8 cellular contexts compared by ENCODE assay signal in genomic region chr2:177164131-177164530, GRCh38. TPM values are rescaled to one million over a fixed set of nuclear protein-coding genes. Genes with fewer than 3 reads are reported as not detected.
DNase-seq lines count a peak whose midpoint lies in the region; ATAC-seq and TF ChIP-seq lines count a peak whose summit lies in the region.
"Had no signal": no experiment of that assay in that cellular context is flagged by ENCODE, and none has a peak within 500 bp of the region (broad histone marks: within the 10 kb centered on the region; RNA-seq: fewer than 3 reads in every experiment).

No MANE protein-coding gene starts in this region.

- peak overlapping the region in 1 of 2 donors; percentile 77 for H3K9ac ChIP-seq in stomach smooth muscle (ENCODE audit: low read length in 2 of 2)

- peak overlapping the region; percentile 99 for H3K27ac ChIP-seq in Panc1 (ENCODE audit: low read length)
- no peak overlapping the region for H3K27ac ChIP-seq in stomach smooth muscle (ENCODE audit: low read length)

- peak; percentile 71 for DNase-seq in G401 (ENCODE audit: low spot score)
- no peak for DNase-seq in Panc1 (ENCODE audit: low read depth, low spot score)
- DNase-seq in fibroblast of pulmonary artery (ENCODE audit: low read depth), result no peak
- DNase-seq in activated CD4-positive, alpha-beta T cell treated with anti-CD3 and anti-CD28 coated beads, Interleukin-2, amount 10 ng/mL, durations not matched to agents 7 days and 5 days, result no peak
- DNase-seq in NCI-H1092 treated with DMSO at 0.1 percent for 48 hours (lab: John Stamatoyannopoulos, UW), result no peak

- no peaks in the 10 kb centered on the region for H3K36me3 ChIP-seq in Panc1 (ENCODE audit: control insufficient read depth, insufficient read depth, low read length)
- H3K36me3 ChIP-seq in stomach smooth muscle (ENCODE audit: control insufficient read depth in 2 of 2, insufficient read depth in 2 of 2, low read length in 2 of 2), result no peaks in the 10 kb centered on the region

- H3K27me3 Mint-ChIP-seq in activated CD4-positive, alpha-beta T cell treated with anti-CD3 and anti-CD28 coated beads, Interleukin-2, amount 10 ng/mL, durations not matched to agents 7 days and 5 days, result peaks cover 8% of the 10 kb centered on the region

- peak overlapping the region; percentile 32 to 57 for H3K4me3 ChIP-seq in Panc1 (ENCODE audit: low read depth in 2 of 2, low read length in 2 of 2)
- peak overlapping the region; percentile 30 for H3K4me3 ChIP-seq in fibroblast of pulmonary artery (replicated peaks; ENCODE audit: low read depth, low read length)
- H3K4me3 ChIP-seq in stomach smooth muscle (ENCODE audit: low read length in 2 of 2), result peak overlapping the region; percentile 60 to 70

- H3K9me3 ChIP-seq in Panc1 (ENCODE audit: control insufficient read depth, insufficient read depth, low read depth, low read length) (no peaks in the 10 kb centered on the region), stomach smooth muscle (ENCODE audit: control insufficient read depth in 2 of 2, low read length in 2 of 2) (no peaks in the 10 kb centered on the region)

- BruUV-seq in Panc1 (replicated peaks; lab: Mats Ljungman, UMichigan), result no TSS peak

- no peaks in the 10 kb centered on the region for H3K27me3 ChIP-seq in Panc1 (ENCODE audit: control insufficient read depth, insufficient read depth, low read length)
- no peaks in the 10 kb centered on the region for H3K27me3 ChIP-seq in stomach smooth muscle (ENCODE audit: control insufficient read depth in 1 of 2, insufficient read depth in 2 of 2, low read length in 2 of 2)

- H3K36me3 Mint-ChIP-seq in activated CD4-positive, alpha-beta T cell treated with anti-CD3 and anti-CD28 coated beads, Interleukin-2, amount 10 ng/mL, durations not matched to agents 7 days and 5 days (ENCODE audit: low read depth), result no peaks in the 10 kb centered on the region

- no peak overlapping the region for H3K27ac Mint-ChIP-seq in activated CD4-positive, alpha-beta T cell treated with anti-CD3 and anti-CD28 coated beads, Interleukin-2, amount 10 ng/mL, durations not matched to agents 7 days and 5 days
- H3K27ac Mint-ChIP-seq: activated CD4-positive, alpha-beta memory T cell treated with anti-CD3 and anti-CD28 coated beads, Interleukin-2, amount 10 ng/mL, durations not matched to agents 7 days and 5 days had no signal

- TF ChIP-seq CTCF in Panc1 (IDR thresholded peaks at IDR 0.05) (no peak; the same call in 1 of the 2 replicates), fibroblast of pulmonary artery (IDR thresholded peaks at IDR 0.05; ENCODE audit: low read length, missing control alignments) (no peak)

- no peaks in the 10 kb centered on the region for H3K9me3 Mint-ChIP-seq in activated CD4-positive, alpha-beta T cell treated with anti-CD3 and anti-CD28 coated beads, Interleukin-2, amount 10 ng/mL, durations not matched to agents 7 days and 5 days
- H3K9me3 Mint-ChIP-seq: activated CD4-positive, alpha-beta memory T cell treated with anti-CD3 and anti-CD28 coated beads, Interleukin-2, amount 10 ng/mL, durations not matched to agents 7 days and 5 days had no signal

- no peak for ATAC-seq in Panc1
- no peak for ATAC-seq in GM21529 (IDR thresholded peaks at IDR 0.05; ENCODE audit: unreplicated experiment)

- intact Hi-C loops in Panc1 (cut with micrococcal nuclease; ENCODE audit: unreplicated experiment), result loop anchor here (1.0 to 10.0 kb wide), 6 partner anchors 49 to 1037 kb away; partner anchors contain the start of genes HNRNPA3 and HOXD8

- CTCF ChIA-PET in Panc1 (lab: Charles Lee), result interaction anchor here (0.5 to 2.4 kb wide), 9 partner anchors 34 to 951 kb away, joined by 3 to 16 read pairs (median 4); no protein-coding TSS in a partner anchor
- CTCF ChIA-PET in activated CD4-positive, alpha-beta T cell treated with anti-CD3 and anti-CD28 coated beads, Interleukin-2, amount 10 ng/mL, durations not matched to agents 7 days and 5 days (lab: Charles Lee), result interaction anchor here (0.8 to 3.8 kb wide), 28 partner anchors 9 to 566 kb away, joined by 3 to 40 read pairs (median 8); partner anchors contain the start of genes AGPS and NFE2L2

- POLR2A ChIA-PET in Panc1 (lab: Charles Lee), result interaction anchor here (0.6 to 1.5 kb wide), 7 partner anchors 13 to 169 kb away, joined by 3 to 11 read pairs (median 3); partner anchors contain the start of gene HNRNPA3
- POLR2A ChIA-PET in activated CD4-positive, alpha-beta T cell treated with anti-CD3 and anti-CD28 coated beads, Interleukin-2, amount 10 ng/mL, durations not matched to agents 7 days and 5 days (lab: Charles Lee), result interaction anchor here (1.1 kb wide), 1 partner anchor 130 kb away, joined by 3 read pairs; no protein-coding TSS in a partner anchor

- no peak overlapping the region for H3K4me3 Mint-ChIP-seq in activated CD4-positive, alpha-beta T cell treated with anti-CD3 and anti-CD28 coated beads, Interleukin-2, amount 10 ng/mL, durations not matched to agents 7 days and 5 days
- H3K4me3 Mint-ChIP-seq: activated CD4-positive, alpha-beta memory T cell treated with anti-CD3 and anti-CD28 coated beads, Interleukin-2, amount 10 ng/mL, durations not matched to agents 7 days and 5 days had no signal

- H3K4me1 ChIP-seq in Panc1 (ENCODE audit: control insufficient read depth, insufficient read depth, low read length) (peaks cover 45% of the 10 kb centered on the region), stomach smooth muscle (ENCODE audit: control insufficient read depth, insufficient read depth, low read length) (no peaks in the 10 kb centered on the region)

- in situ Hi-C loops in G401 (cut with HindIII; ENCODE audit: low sequenced_read_pairs), result loop anchor here (10.0 kb wide), 1 partner anchor 171 kb away; no protein-coding TSS in a partner anchor
- in situ Hi-C loops in Panc1 (cut with HindIII; ENCODE audit: low pct_unique_long_range_greater_than_20kb, low sequenced_read_pairs), result no loop called here

- peaks cover 29% of the 10 kb centered on the region for H3K4me1 Mint-ChIP-seq in activated CD4-positive, alpha-beta T cell treated with anti-CD3 and anti-CD28 coated beads, Interleukin-2, amount 10 ng/mL, durations not matched to agents 7 days and 5 days

RNA-seq across cellular contexts. Expression of gene HNRNPA3, which starts 48.5 kb away (rescaled TPM):
- 30.9 and 48.1 TPM in 2 replicates for total RNA-seq in G401 (2014; rRNA removed; shearing (Covaris generic))
- 228 TPM for total RNA-seq in Panc1 (2021; ENCODE audit: unreplicated experiment)
- polyA plus RNA-seq in Panc1 (2012; ENCODE audit: insufficient read length), result 326 TPM
- total RNA-seq in activated CD4-positive, alpha-beta T cell treated with anti-CD3 and anti-CD28 coated beads, Interleukin-2, amount 10 ng/mL, durations not matched to agents 7 days and 5 days, result 100 to 1,000 TPM; 312 to 318 TPM
